8 cellular contexts compared by ENCODE assay signal in the genomic region with DNA sequence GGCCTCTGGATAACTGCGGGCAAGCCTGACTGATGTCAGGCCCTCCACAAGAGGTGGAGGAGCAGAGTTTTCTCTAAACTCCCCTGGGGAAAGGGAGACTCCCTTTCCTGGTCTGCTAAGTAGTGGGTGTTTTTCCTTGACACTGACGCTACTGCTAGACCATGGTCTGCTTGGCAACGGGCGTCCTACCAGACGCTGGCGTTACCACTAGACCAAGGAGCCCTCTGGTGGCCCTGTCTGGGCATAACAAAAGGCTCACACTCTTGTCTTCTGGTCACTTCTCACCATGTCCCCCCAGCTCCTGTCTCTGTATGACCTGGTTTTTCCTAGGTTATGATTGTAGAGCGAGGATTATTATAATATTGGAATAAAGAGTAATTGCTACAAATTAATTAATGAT. TPM values are rescaled to one million over a fixed set of nuclear protein-coding genes. Genes with fewer than 3 reads are reported as not detected.
DNase-seq lines count a peak whose midpoint lies in the region; ATAC-seq, FAIRE-seq and TF ChIP-seq lines count a peak whose summit lies in the region.
"Not testable (repeated sequence)": the region's sequence is repeated elsewhere in the genome, so short reads cannot be mapped to it uniquely, and the experiment has no call there.

No MANE protein-coding gene starts in this region.

- H3K27me3 ChIP-seq in psoas muscle (ENCODE audit: insufficient read depth in 3 of 3, low read length in 2 of 3), result not testable (repeated sequence)

- WGBS in psoas muscle, 3 donors, result 34 to 55% (median 54%) methylated on average over 6 to 7 of the region's 7 CpGs

- H3K4me1 ChIP-seq in kidney (ENCODE audit: control insufficient read depth in 1 of 2, insufficient read depth in 1 of 2, low read depth in 1 of 2, low read length in 2 of 2); psoas muscle: not testable (repeated sequence)

- not testable (repeated sequence) for H3K9me3 Mint-ChIP-seq in activated T-cell treated with anti-CD3 and anti-CD28 coated beads, Interleukin-2, amount 50 U/mL, for 72 hours

- H3K36me3 ChIP-seq in kidney (ENCODE audit: control insufficient read depth in 1 of 2, insufficient read depth in 2 of 2, low read length in 2 of 2); psoas muscle (ENCODE audit: insufficient read depth in 1 of 2, low read depth in 1 of 2): not testable (repeated sequence)

- not testable (repeated sequence) for H3K4me3 Mint-ChIP-seq in activated T-cell treated with anti-CD3 and anti-CD28 coated beads, Interleukin-2, amount 50 U/mL, for 72 hours

- ATAC-seq in activated T-cell treated with anti-CD3 and anti-CD28 coated beads, Interleukin-2, amount 50 U/mL, for 72 hours (replicated peaks in 1 of 2); psoas muscle: not testable (repeated sequence)

- H3K27ac Mint-ChIP-seq in activated T-cell treated with anti-CD3 and anti-CD28 coated beads, Interleukin-2, amount 50 U/mL, for 72 hours, result not testable (repeated sequence)

- not testable (repeated sequence) for H3K27ac ChIP-seq in C4-2B; kidney (ENCODE audit: low read depth in 2 of 2, low read length in 2 of 2); psoas muscle

- not testable (repeated sequence) for DNase-seq in LNCaP clone FGC (ENCODE audit: low read depth); epithelial cell of proximal tubule (ENCODE audit: low read depth); kidney; psoas muscle
- DNase-seq in RKO (ENCODE audit: low spot score), result peak; percentile 51
- peak; percentile 16 to 17 for DNase-seq in activated T-cell treated with anti-CD3 and anti-CD28 coated beads, Interleukin-2, amount 50 U/mL, for 72 hours

- not testable (repeated sequence) for FAIRE-seq in kidney (lab: Jason Lieb, UNC)

- not testable (repeated sequence) for H3K9me3 ChIP-seq in kidney (ENCODE audit: control insufficient read depth in 1 of 2, low read length in 2 of 2); psoas muscle

- not testable (repeated sequence) for H3K36me3 Mint-ChIP-seq in activated T-cell treated with anti-CD3 and anti-CD28 coated beads, Interleukin-2, amount 50 U/mL, for 72 hours (ENCODE audit: insufficient read depth in 2 of 2)

- not testable (repeated sequence) for H3K27me3 Mint-ChIP-seq in activated T-cell treated with anti-CD3 and anti-CD28 coated beads, Interleukin-2, amount 50 U/mL, for 72 hours (ENCODE audit: low read depth)

- intact Hi-C loops in kidney (cut with DNase I); psoas muscle (cut with DNase I): not testable (repeated sequence)

- TF ChIP-seq CTCF in C4-2B (conservative IDR thresholded peaks at IDR 0.05) (peak; percentile 60; the same call in 1 of the 2 replicates), GM12872 (IDR thresholded peaks at IDR 0.05; ENCODE audit: insufficient read depth, low read depth, low read length) (peak; percentile 44; the same call in 2 of the 3 replicates), LNCaP clone FGC (IDR thresholded peaks at IDR 0.05; ENCODE audit: control insufficient read depth, extremely low read depth, insufficient read depth) (peak; percentile 44), epithelial cell of proximal tubule (conservative IDR thresholded peaks at IDR 0.05; ENCODE audit: low read depth, low read length) (peak; percentile 50), kidney (IDR thresholded peaks at IDR 0.05; ENCODE audit: borderline replicate concordance, extremely low read depth, insufficient read depth) (peak; percentile 7), psoas muscle (IDR thresholded peaks at IDR 0.05) (peak; percentile 29)

- not testable (repeated sequence) for H3K4me3 ChIP-seq in LNCaP clone FGC (ENCODE audit: low read depth, low read length); epithelial cell of proximal tubule (ENCODE audit: low read depth, low read length); kidney (ENCODE audit: low read length in 2 of 2); psoas muscle

- not testable (repeated sequence) for H3K9ac ChIP-seq in kidney (ENCODE audit: low read length in 2 of 2)

- H3K4me1 Mint-ChIP-seq in activated T-cell treated with anti-CD3 and anti-CD28 coated beads, Interleukin-2, amount 50 U/mL, for 72 hours (ENCODE audit: low read depth), result peaks cover 27% of the 10 kb centered on the region

RNA-seq across cellular contexts. Expression of a gene that starts 9.4 kb away (rescaled TPM):
- total RNA-seq in activated T-cell treated with anti-CD3 and anti-CD28 coated beads, Interleukin-2, amount 50 U/mL, for 72 hours, result 10 to 100 TPM in 1 of 2 donors, 1 to 10 TPM in 1; 10.0 to 12.1 TPM
- total RNA-seq in epithelial cell of proximal tubule (8.1 and 8.2 TPM in 2 replicates), kidney (16.3 TPM), psoas muscle (1 to 10 TPM; 1.2 to 3.0 (median 2.5) TPM)
- polyA plus RNA-seq in kidney (ENCODE audit: insufficient read depth, low read depth, low replicate concordance) (13.4 TPM), psoas muscle (1 to 10 TPM; 2.3 to 8.2 (median 4.8) TPM)

RNA-seq across cellular contexts. Expression of a gene that starts 9.5 kb away (rescaled TPM):
- 10 to 100 TPM; 65.0 to 68.1 TPM for total RNA-seq in activated T-cell treated with anti-CD3 and anti-CD28 coated beads, Interleukin-2, amount 50 U/mL, for 72 hours
- total RNA-seq in epithelial cell of proximal tubule (132 and 160 TPM in 2 replicates), kidney (96.1 TPM), psoas muscle (10 to 100 TPM; 42.2 to 49.9 (median 45.9) TPM)
- polyA plus RNA-seq in kidney (ENCODE audit: insufficient read depth, low read depth, low replicate concordance) (71.3 TPM), psoas muscle (10 to 100 TPM; 49.9 to 91.9 (median 68.2) TPM)

RNA-seq across cellular contexts. Expression of a gene that starts 19.5 kb away (rescaled TPM):
- 10 to 100 TPM; 66.6 to 83.2 TPM for total RNA-seq in activated T-cell treated with anti-CD3 and anti-CD28 coated beads, Interleukin-2, amount 50 U/mL, for 72 hours
- 35.1 and 57.2 TPM in 2 replicates for total RNA-seq in epithelial cell of proximal tubule
- 118 TPM for total RNA-seq in kidney
- 82.6 TPM for polyA plus RNA-seq in kidney (ENCODE audit: insufficient read depth, low read depth, low replicate concordance)
- total RNA-seq in psoas muscle, result 10 to 100 TPM; 23.0 to 33.5 (median 28.7) TPM
- polyA plus RNA-seq in psoas muscle, result 10 to 100 TPM; 31.5 to 47.8 (median 35.6) TPM

RNA-seq across cellular contexts. Expression of a gene that starts 34.5 kb away (rescaled TPM):
- total RNA-seq in activated T-cell treated with anti-CD3 and anti-CD28 coated beads, Interleukin-2, amount 50 U/mL, for 72 hours, result 1 to 10 TPM; 6.1 to 6.5 TPM
- total RNA-seq in epithelial cell of proximal tubule, result 16.5 and 39.3 TPM in 2 replicates
- 15.1 TPM for total RNA-seq in kidney
- 12.6 TPM for polyA plus RNA-seq in kidney (ENCODE audit: insufficient read depth, low read depth, low replicate concordance)
- 1 to 10 TPM in 3 of 4 donors, under 1 TPM in 1; 0.56 to 1.8 (median 1.4) TPM for total RNA-seq in psoas muscle
- polyA plus RNA-seq in psoas muscle, result 1 to 10 TPM; 1.0 to 5.9 (median 1.3) TPM

RNA-seq across cellular contexts. Expression of a gene that starts 53.6 kb away (rescaled TPM):
- not detected for total RNA-seq in activated T-cell treated with anti-CD3 and anti-CD28 coated beads, Interleukin-2, amount 50 U/mL, for 72 hours
- total RNA-seq in epithelial cell of proximal tubule, result 0.65 and 5.0 TPM in 2 replicates
- 24.2 TPM for total RNA-seq in kidney
- polyA plus RNA-seq in kidney (ENCODE audit: insufficient read depth, low read depth, low replicate concordance), result 433 TPM
- total RNA-seq in psoas muscle, result not detected
- polyA plus RNA-seq in psoas muscle, result under 1 TPM in 2 of 3 donors, not detected in 1; 0.04 to 0.16 TPM

Comparison
In these comparisons a context has a peak if more than half of its experiments do, and no peak if none do; other contexts are left out.
1. CTCF ChIP-seq: peak in every context shown above with its lines; median percentile 60 in C4-2B; 50 in epithelial cell of proximal tubule; 44 in GM12872; 44 in LNCaP clone FGC; 29 in psoas muscle; 7 in kidney.